8 cellular contexts compared by ENCODE assay signal in genomic region chr2:70258532-70258875, GRCh38. TPM values are rescaled to one million over a fixed set of nuclear protein-coding genes. Genes with fewer than 3 reads are reported as not detected.
A peak's percentile ranks its signal among the peaks of the same experiment; 100 is the strongest.
DNase-seq lines count a peak whose midpoint lies in the region; ATAC-seq lines count a peak whose summit lies in the region.

No MANE protein-coding gene starts in this region.

- peak overlapping the region; percentile 53 for H3K27ac ChIP-seq in stomach smooth muscle (ENCODE audit: low read length)

- peaks cover 25% of the 10 kb centered on the region for H3K4me1 ChIP-seq in stomach smooth muscle (ENCODE audit: control insufficient read depth, insufficient read depth, low read length)

- peak overlapping the region; percentile 62 to 64 for H3K9ac ChIP-seq in stomach smooth muscle (ENCODE audit: low read length in 2 of 2)

- DNase-seq in AG08395 (ENCODE audit: low spot score) (peak; percentile 41), NCI-H2227 (lab: John Stamatoyannopoulos, UW; ENCODE audit: unreplicated experiment) (peak; percentile 58), cerebellum (ENCODE audit: low spot score) (peak; percentile 32), left kidney (ENCODE audit: low read depth, low spot score) (peak; percentile 61), foreskin melanocyte (no peak), SW480 (ENCODE audit: low spot score) (no peak)

- H3K36me3 ChIP-seq in stomach smooth muscle (ENCODE audit: control insufficient read depth in 2 of 2, insufficient read depth in 2 of 2, low read length in 2 of 2) = peaks cover 4% of the 10 kb centered on the region in 2 donors

- peaks cover 0 to 3% of the 10 kb centered on the region in 2 donors for H3K9me3 ChIP-seq in stomach smooth muscle (ENCODE audit: control insufficient read depth in 2 of 2, low read length in 2 of 2)

- peak; percentile 11 for ATAC-seq in GM19455 (IDR thresholded peaks at IDR 0.05; ENCODE audit: unreplicated experiment)

- H3K4me3 ChIP-seq in stomach smooth muscle (ENCODE audit: low read length in 2 of 2) = peak overlapping the region; percentile 70 to 84

- H3K27me3 ChIP-seq in stomach smooth muscle (ENCODE audit: control insufficient read depth in 1 of 2, insufficient read depth in 2 of 2, low read length in 2 of 2) = no peaks in the 10 kb centered on the region

RNA-seq across cellular contexts. Expression of gene PCYOX1, which starts 0.6 kb away (rescaled TPM):
- total RNA-seq in cerebellum = 35.3 TPM

RNA-seq across cellular contexts. Expression of gene TIA1, which starts 10.1 kb away (rescaled TPM):
- total RNA-seq in cerebellum = 432 TPM

RNA-seq across cellular contexts. Expression of gene SNRPG, which starts 35.0 kb away (rescaled TPM):
- 79.8 TPM for total RNA-seq in cerebellum

RNA-seq across cellular contexts. Expression of gene FAM136A, which starts 43.4 kb away (rescaled TPM):
- total RNA-seq in cerebellum = 17.1 TPM

Comparison
In these comparisons a context has a peak if more than half of its experiments do, and no peak if none do; other contexts are left out.
1. DNase-seq: peak in AG08395 (single experiment), NCI-H2227 (single experiment), cerebellum (single experiment) and left kidney (single experiment); none in foreskin melanocyte (single experiment) and SW480 (single experiment).